Comparison of ENCODE assay signal across 8 cellular contexts in the genomic region with DNA sequence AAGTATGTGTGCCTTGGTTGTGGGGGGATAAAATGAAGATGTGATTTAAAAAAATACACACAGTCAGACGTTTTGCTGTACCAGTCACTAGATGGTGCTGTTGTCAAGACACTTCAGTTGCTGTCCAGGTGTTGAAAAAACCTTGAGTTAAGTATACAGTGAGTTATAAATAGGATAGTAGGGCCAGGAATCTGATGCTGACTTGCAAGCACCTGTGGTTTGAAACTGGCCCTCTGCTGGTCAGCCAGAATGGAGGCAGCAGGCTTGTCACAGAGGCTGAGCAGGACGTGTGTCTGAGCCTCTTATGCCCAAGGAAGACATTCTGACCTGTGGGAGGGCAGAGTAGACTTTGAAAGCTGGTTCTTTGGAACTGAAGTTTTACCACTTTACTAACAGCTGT. TPM values are rescaled to one million over a fixed set of nuclear protein-coding genes. Genes with fewer than 3 reads are reported as not detected.
DNase-seq lines count a peak whose midpoint lies in the region; ATAC-seq and TF ChIP-seq lines count a peak whose summit lies in the region.

No MANE protein-coding gene starts in this region.

- TF ChIP-seq CTCF in left ventricle myocardium inferior (IDR thresholded peaks at IDR 0.05; ENCODE audit: borderline replicate concordance) (peak; percentile 70), smooth muscle cell (IDR thresholded peaks at IDR 0.05; ENCODE audit: borderline replicate concordance, insufficient read depth, poor library complexity, severe bottlenecking) (peak; percentile 45)

- H3K36me3 ChIP-seq in left ventricle myocardium inferior (peaks cover 78% of the 10 kb centered on the region), smooth muscle cell (ENCODE audit: low read depth) (no peaks in the 10 kb centered on the region)

- H3K27ac ChIP-seq in left ventricle myocardium inferior (replicated peaks), result no peak overlapping the region
- no peak overlapping the region for H3K27ac ChIP-seq in smooth muscle cell (ENCODE audit: low read depth)

- H3K79me2 ChIP-seq in smooth muscle cell (ENCODE audit: low read depth), result no peaks in the 10 kb centered on the region

- peaks cover 13 to 15% of the 10 kb centered on the region in 2 donors for H3K36me3 Mint-ChIP-seq in activated naive CD4-positive, alpha-beta T cell treated with anti-CD3 and anti-CD28 coated beads, Interleukin-2, amount 50 U/mL, for 72 hours

- WGBS in smooth muscle cell (ENCODE audit: low lambda C conversion rate), result 43% methylated on average over 2 of the region's 2 CpGs

- H3K9me3 Mint-ChIP-seq in activated naive CD4-positive, alpha-beta T cell treated with anti-CD3 and anti-CD28 coated beads, Interleukin-2, amount 50 U/mL, for 72 hours, result no peaks in the 10 kb centered on the region

- H3K4me2 ChIP-seq in smooth muscle cell, result no peak overlapping the region

- H3K27me3 ChIP-seq in left ventricle myocardium inferior (ENCODE audit: low read depth), result no peaks in the 10 kb centered on the region
- H3K27me3 ChIP-seq in smooth muscle cell (ENCODE audit: low read depth), result no peaks in the 10 kb centered on the region

- H3K9me3 ChIP-seq in left ventricle myocardium inferior (replicated peaks), result no peaks in the 10 kb centered on the region
- no peaks in the 10 kb centered on the region for H3K9me3 ChIP-seq in smooth muscle cell (replicated peaks; ENCODE audit: low read depth)

- no peaks in the 10 kb centered on the region for H3F3A ChIP-seq in smooth muscle cell (ENCODE audit: low read depth)

- H3K9ac ChIP-seq in smooth muscle cell (ENCODE audit: low read depth), result no peak overlapping the region

- H3K4me3 ChIP-seq in left ventricle myocardium inferior (no peak overlapping the region), smooth muscle cell (no peak overlapping the region)

- intact Hi-C loops in left ventricle myocardium inferior (cut with micrococcal nuclease), result no loop called here

- DNase-seq in NCI-H1436 (lab: John Stamatoyannopoulos, UW) (peak; percentile 39), NCI-H1436 treated with DMSO at 0.1 percent for 48 hours (lab: John Stamatoyannopoulos, UW) (no peak), NCI-H69 (lab: John Stamatoyannopoulos, UW) (peak; percentile 87), left ventricle myocardium inferior (no peak), smooth muscle cell (lab: John Stamatoyannopoulos, UW; ENCODE audit: unreplicated experiment) (no peak)
- DNase-seq in activated naive CD4-positive, alpha-beta T cell treated with anti-CD3 and anti-CD28 coated beads, Interleukin-2, amount 50 U/mL, for 72 hours (ENCODE audit: low spot score in 2 of 2), result peak in 1 of 2 donors; percentile 6

- no peaks in the 10 kb centered on the region for H4K20me1 ChIP-seq in smooth muscle cell (ENCODE audit: low read depth)

- ATAC-seq in HG03354 (IDR thresholded peaks at IDR 0.05; ENCODE audit: poor library complexity, severe bottlenecking, unreplicated experiment) (peak; percentile 58), GM19351 (IDR thresholded peaks at IDR 0.05; ENCODE audit: unreplicated experiment) (no peak)
- ATAC-seq in activated naive CD4-positive, alpha-beta T cell treated with anti-CD3 and anti-CD28 coated beads, Interleukin-2, amount 50 U/mL, for 72 hours, result peak; percentile 55 to 63

- H2AFZ ChIP-seq in smooth muscle cell (ENCODE audit: low read depth), result no peak overlapping the region

- no peak overlapping the region for H3K27ac Mint-ChIP-seq in activated naive CD4-positive, alpha-beta T cell treated with anti-CD3 and anti-CD28 coated beads, Interleukin-2, amount 50 U/mL, for 72 hours

- H3K4me1 ChIP-seq in left ventricle myocardium inferior (no peaks in the 10 kb centered on the region), smooth muscle cell (ENCODE audit: low read depth) (no peaks in the 10 kb centered on the region)

RNA-seq across cellular contexts. Expression of a gene that starts 27.8 kb away (rescaled TPM):
- total RNA-seq in activated naive CD4-positive, alpha-beta T cell treated with anti-CD3 and anti-CD28 coated beads, Interleukin-2, amount 50 U/mL, for 72 hours, result 10 to 100 TPM; 18.1 to 28.0 TPM
- 16.1 TPM for total RNA-seq in left ventricle myocardium inferior
- 16.7 and 17.3 TPM in 2 replicates for total RNA-seq in smooth muscle cell
- polyA plus RNA-seq in smooth muscle cell, result 20.4 and 23.6 TPM in 2 replicates

RNA-seq across cellular contexts. Expression of a gene that starts 51.4 kb away (rescaled TPM):
- 10 to 100 TPM; 42.9 to 75.9 TPM for total RNA-seq in activated naive CD4-positive, alpha-beta T cell treated with anti-CD3 and anti-CD28 coated beads, Interleukin-2, amount 50 U/mL, for 72 hours
- 34.4 TPM for total RNA-seq in left ventricle myocardium inferior
- 20.0 and 21.1 TPM in 2 replicates for total RNA-seq in smooth muscle cell
- 16.2 and 19.3 TPM in 2 replicates for polyA plus RNA-seq in smooth muscle cell

Comparison
In these comparisons a context has a peak if more than half of its experiments do, and no peak if none do; other contexts are left out.
1. DNase-seq: peak in NCI-H1436 (single experiment) and NCI-H69 (single experiment); none in NCI-H1436 treated with DMSO at 0.1 percent for 48 hours (single experiment), left ventricle myocardium inferior (single experiment) and smooth muscle cell (single experiment).